ENCODE assay signal across 8 cellular contexts in the genomic region with DNA sequence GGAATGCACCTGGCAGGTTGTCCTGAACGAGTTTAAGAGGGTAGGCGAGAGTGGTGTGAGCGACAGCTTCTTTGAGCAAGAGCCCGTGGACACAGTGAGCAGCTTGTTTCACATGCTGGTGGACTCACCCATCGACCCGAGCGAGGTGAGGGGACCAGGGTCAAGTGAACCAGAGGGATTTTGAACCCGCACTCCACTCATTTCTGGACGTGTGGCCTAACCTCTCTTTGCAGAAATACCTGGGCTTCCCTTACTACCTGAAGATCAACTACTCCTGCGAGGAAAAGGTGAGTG. TPM values are rescaled to one million over a fixed set of nuclear protein-coding genes. Genes with fewer than 3 reads are reported as not detected.
A peak's percentile ranks its signal among the peaks of the same experiment; 100 is the strongest.
DNase-seq lines count a peak whose midpoint lies in the region; ATAC-seq and TF ChIP-seq lines count a peak whose summit lies in the region.

No MANE protein-coding gene starts in this region.

- H3K4me3 ChIP-seq in hepatocyte = peak overlapping the region; percentile 37

- H3K27ac ChIP-seq in hepatocyte = peak overlapping the region; percentile 49

- H3K9me3 ChIP-seq in hepatocyte (ENCODE audit: low read depth) = no peaks in the 10 kb centered on the region

- H3K4me2 ChIP-seq in hepatocyte = peak overlapping the region; percentile 81

- H2AFZ ChIP-seq in hepatocyte = no peak overlapping the region

- WGBS in hepatocyte (ENCODE audit: low lambda C conversion rate, missing lambda C conversion rate) = 56% methylated on average over 10 of the region's 10 CpGs

- CTCF ChIA-PET in WTC11 (lab: Charles Lee) = interaction anchor here (1.0 to 2.1 kb wide), 4 partner anchors 25 to 195 kb away, joined by 3 to 11 read pairs (median 5); no protein-coding TSS in a partner anchor

- H3K9me3 Mint-ChIP-seq in WTC11 = no peaks in the 10 kb centered on the region
- H3K9me3 Mint-ChIP-seq in stimulated activated effector memory CD8-positive, alpha-beta T cell treated with anti-CD3 and anti-CD28 coated beads, Interleukin-12 subunit alpha, Interleukin-12 subunit beta, amount 100 ng/mL, for 72 hours = no peaks in the 10 kb centered on the region

- no peaks in the 10 kb centered on the region for H3K9me2 ChIP-seq in hepatocyte (replicated peaks; ENCODE audit: insufficient read depth)

- H3K4me1 Mint-ChIP-seq in WTC11 = peaks cover 11% of the 10 kb centered on the region
- H3K4me1 Mint-ChIP-seq in stimulated activated effector memory CD8-positive, alpha-beta T cell treated with anti-CD3 and anti-CD28 coated beads, Interleukin-12 subunit alpha, Interleukin-12 subunit beta, amount 100 ng/mL, for 72 hours = peaks cover 23% of the 10 kb centered on the region

- DNase-seq in NCI-H82 (lab: John Stamatoyannopoulos, UW) = peak; percentile 60
- no peak for DNase-seq in NCI-H82 treated with DMSO at 0.1 percent for 48 hours (lab: John Stamatoyannopoulos, UW; ENCODE audit: unreplicated experiment)
- DNase-seq in WTC11 (ENCODE audit: low spot score) = no peak
- no peak for DNase-seq in hepatocyte (ENCODE audit: low spot score)
- no peak for DNase-seq in stimulated activated effector memory CD8-positive, alpha-beta T cell treated with anti-CD3 and anti-CD28 coated beads, Interleukin-12 subunit alpha, Interleukin-12 subunit beta, amount 100 ng/mL, for 72 hours (ENCODE audit: low spot score in 2 of 2)
- DNase-seq in germinal center (ENCODE audit: low spot score) = no peak

- peaks cover 3% of the 10 kb centered on the region; the same call in 1 of the 2 replicates for H3K27me3 Mint-ChIP-seq in WTC11 (ENCODE audit: low read depth)

- no peaks in the 10 kb centered on the region for H4K20me1 ChIP-seq in hepatocyte (ENCODE audit: insufficient read depth, poor library complexity, severe bottlenecking)

- H3K79me2 ChIP-seq in hepatocyte = peaks cover 6% of the 10 kb centered on the region

- no peaks in the 10 kb centered on the region for H3K36me3 ChIP-seq in hepatocyte (replicated peaks; ENCODE audit: insufficient read depth, low read depth)

- POLR2A ChIA-PET in WTC11 (lab: Charles Lee) = interaction anchor here (1.0 kb wide), 1 partner anchor 51 kb away, joined by 3 read pairs; a partner anchor contains a TSS

- no peaks in the 10 kb centered on the region for H3K27me3 ChIP-seq in hepatocyte

- ATAC-seq in WTC11 (no peak), HG02798 (IDR thresholded peaks at IDR 0.05; ENCODE audit: poor library complexity, unreplicated experiment) (no peak), GM21619 (IDR thresholded peaks at IDR 0.05; ENCODE audit: unreplicated experiment) (no peak)
- ATAC-seq in stimulated activated effector memory CD8-positive, alpha-beta T cell treated with anti-CD3 and anti-CD28 coated beads, Interleukin-12 subunit alpha, Interleukin-12 subunit beta, amount 100 ng/mL, for 72 hours = no peak

- peaks cover 2% of the 10 kb centered on the region; the same call in 1 of the 2 replicates for H3K36me3 Mint-ChIP-seq in WTC11
- peaks cover 23% of the 10 kb centered on the region for H3K36me3 Mint-ChIP-seq in stimulated activated effector memory CD8-positive, alpha-beta T cell treated with anti-CD3 and anti-CD28 coated beads, Interleukin-12 subunit alpha, Interleukin-12 subunit beta, amount 100 ng/mL, for 72 hours

- no peak for TF ChIP-seq CTCF in WTC11 (IDR thresholded peaks at IDR 0.05)
- no peak for TF ChIP-seq CTCF in hepatocyte (IDR thresholded peaks at IDR 0.05; ENCODE audit: poor library complexity)

- peaks cover 6% of the 10 kb centered on the region for H3K4me1 ChIP-seq in hepatocyte (ENCODE audit: insufficient read depth)

- peak overlapping the region; percentile 79; the same call in 1 of the 2 replicates for H3K27ac Mint-ChIP-seq in WTC11
- peak overlapping the region; percentile 90 for H3K27ac Mint-ChIP-seq in stimulated activated effector memory CD8-positive, alpha-beta T cell treated with anti-CD3 and anti-CD28 coated beads, Interleukin-12 subunit alpha, Interleukin-12 subunit beta, amount 100 ng/mL, for 72 hours

- H3K4me3 Mint-ChIP-seq in WTC11 = peak overlapping the region; percentile 100
- peak overlapping the region; percentile 84 for H3K4me3 Mint-ChIP-seq in stimulated activated effector memory CD8-positive, alpha-beta T cell treated with anti-CD3 and anti-CD28 coated beads, Interleukin-12 subunit alpha, Interleukin-12 subunit beta, amount 100 ng/mL, for 72 hours

TF ChIP-seq in WTC11, 78 proteins besides CTCF, POLR2A, EP300 and RAD21:
- TF ChIP-seq SMAD4 (CRISPR knock-in tag; IDR thresholded peaks at IDR 0.05) = no peak
- no peak for TF ChIP-seq NFYB (CRISPR knock-in tag; conservative IDR thresholded peaks at IDR 0.05; ENCODE audit: low read depth)
- TF ChIP-seq ZNF138 (CRISPR knock-in tag; conservative IDR thresholded peaks at IDR 0.05) = no peak
- no peak for TF ChIP-seq RORB (CRISPR knock-in tag; IDR thresholded peaks at IDR 0.05)
- no peak for TF ChIP-seq ZBTB21 (CRISPR knock-in tag; IDR thresholded peaks at IDR 0.05; ENCODE audit: borderline replicate concordance)
- TF ChIP-seq, protein P1, sequence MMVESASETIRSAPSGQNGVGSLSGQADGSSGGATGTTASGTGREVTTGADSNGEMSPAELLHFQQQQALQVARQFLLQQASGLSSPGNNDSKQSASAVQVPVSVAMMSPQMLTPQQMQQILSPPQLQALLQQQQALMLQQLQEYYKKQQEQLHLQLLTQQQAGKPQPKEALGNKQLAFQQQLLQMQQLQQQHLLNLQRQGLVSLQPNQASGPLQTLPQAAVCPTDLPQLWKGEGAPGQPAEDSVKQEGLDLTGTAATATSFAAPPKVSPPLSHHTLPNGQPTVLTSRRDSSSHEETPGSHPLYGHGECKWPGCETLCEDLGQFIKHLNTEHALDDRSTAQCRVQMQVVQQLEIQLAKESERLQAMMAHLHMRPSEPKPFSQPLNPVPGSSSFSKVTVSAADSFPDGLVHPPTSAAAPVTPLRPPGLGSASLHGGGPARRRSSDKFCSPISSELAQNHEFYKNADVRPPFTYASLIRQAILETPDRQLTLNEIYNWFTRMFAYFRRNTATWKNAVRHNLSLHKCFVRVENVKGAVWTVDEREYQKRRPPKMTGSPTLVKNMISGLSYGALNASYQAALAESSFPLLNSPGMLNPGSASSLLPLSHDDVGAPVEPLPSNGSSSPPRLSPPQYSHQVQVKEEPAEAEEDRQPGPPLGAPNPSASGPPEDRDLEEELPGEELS (CRISPR knock-in tag; IDR thresholded peaks at IDR 0.05) = no peak
- TF ChIP-seq NFE2L1 (CRISPR knock-in tag; IDR thresholded peaks at IDR 0.05) = no peak
- TF ChIP-seq HMGA2 (CRISPR knock-in tag; IDR thresholded peaks at IDR 0.05) = no peak
- TF ChIP-seq, protein P2, sequence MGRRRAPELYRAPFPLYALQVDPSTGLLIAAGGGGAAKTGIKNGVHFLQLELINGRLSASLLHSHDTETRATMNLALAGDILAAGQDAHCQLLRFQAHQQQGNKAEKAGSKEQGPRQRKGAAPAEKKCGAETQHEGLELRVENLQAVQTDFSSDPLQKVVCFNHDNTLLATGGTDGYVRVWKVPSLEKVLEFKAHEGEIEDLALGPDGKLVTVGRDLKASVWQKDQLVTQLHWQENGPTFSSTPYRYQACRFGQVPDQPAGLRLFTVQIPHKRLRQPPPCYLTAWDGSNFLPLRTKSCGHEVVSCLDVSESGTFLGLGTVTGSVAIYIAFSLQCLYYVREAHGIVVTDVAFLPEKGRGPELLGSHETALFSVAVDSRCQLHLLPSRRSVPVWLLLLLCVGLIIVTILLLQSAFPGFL (CRISPR knock-in tag; IDR thresholded peaks at IDR 0.05; ENCODE audit: borderline replicate concordance) = no peak
- TF ChIP-seq TEAD1 (CRISPR knock-in tag; IDR thresholded peaks at IDR 0.05) = no peak
- TF ChIP-seq GRHL2 (CRISPR knock-in tag; IDR thresholded peaks at IDR 0.05; ENCODE audit: insufficient replicate concordance, severe bottlenecking) = no peak
- TF ChIP-seq, protein P3, sequence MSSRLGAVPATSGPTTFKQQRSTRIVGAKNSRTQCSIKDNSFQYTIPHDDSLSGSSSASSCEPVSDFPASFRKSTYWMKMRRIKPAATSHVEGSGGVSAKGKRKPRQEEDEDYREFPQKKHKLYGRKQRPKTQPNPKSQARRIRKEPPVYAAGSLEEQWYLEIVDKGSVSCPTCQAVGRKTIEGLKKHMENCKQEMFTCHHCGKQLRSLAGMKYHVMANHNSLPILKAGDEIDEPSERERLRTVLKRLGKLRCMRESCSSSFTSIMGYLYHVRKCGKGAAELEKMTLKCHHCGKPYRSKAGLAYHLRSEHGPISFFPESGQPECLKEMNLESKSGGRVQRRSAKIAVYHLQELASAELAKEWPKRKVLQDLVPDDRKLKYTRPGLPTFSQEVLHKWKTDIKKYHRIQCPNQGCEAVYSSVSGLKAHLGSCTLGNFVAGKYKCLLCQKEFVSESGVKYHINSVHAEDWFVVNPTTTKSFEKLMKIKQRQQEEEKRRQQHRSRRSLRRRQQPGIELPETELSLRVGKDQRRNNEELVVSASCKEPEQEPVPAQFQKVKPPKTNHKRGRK (CRISPR knock-in tag; IDR thresholded peaks at IDR 0.05; ENCODE audit: borderline replicate concordance) = no peak

RNA-seq across cellular contexts. Expression of a gene that starts 1.7 kb away (rescaled TPM):
- total RNA-seq in WTC11 (2021) (4.6 to 8.7 TPM (median 6.3 TPM) in 3 replicates), hepatocyte (14.5 and 19.1 TPM in 2 replicates)
- polyA plus RNA-seq in hepatocyte = 26.1 and 38.0 TPM in 2 replicates

RNA-seq across cellular contexts. Expression of a gene that starts 17.7 kb away (rescaled TPM):
- 12.9 to 18.3 TPM (median 13.2 TPM) in 3 replicates for total RNA-seq in WTC11 (2021)
- total RNA-seq in hepatocyte = 7.1 and 9.0 TPM in 2 replicates
- polyA plus RNA-seq in hepatocyte = 16.0 and 21.5 TPM in 2 replicates

RNA-seq across cellular contexts. Expression of a gene that starts 21.6 kb away (rescaled TPM):
- total RNA-seq in WTC11 (2021) = 83.3 to 92.5 TPM (median 90.1 TPM) in 3 replicates
- 50.0 and 54.9 TPM in 2 replicates for total RNA-seq in hepatocyte
- 101 and 105 TPM in 2 replicates for polyA plus RNA-seq in hepatocyte

RNA-seq across cellular contexts. Expression of a gene that starts 33.3 kb away (rescaled TPM):
- 16.1 to 22.3 TPM (median 21.3 TPM) in 3 replicates for total RNA-seq in WTC11 (2021)
- total RNA-seq in hepatocyte = 126 and 153 TPM in 2 replicates
- polyA plus RNA-seq in hepatocyte = 118 and 123 TPM in 2 replicates

RNA-seq across cellular contexts. Expression of a gene that starts 37.1 kb away (rescaled TPM):
- total RNA-seq in WTC11 (2021) (156 to 167 TPM (median 160 TPM) in 3 replicates), hepatocyte (250 and 263 TPM in 2 replicates)
- polyA plus RNA-seq in hepatocyte = 278 and 312 TPM in 2 replicates
